ENCODE assay signal across 9 cellular contexts in genomic region chr7:85090919-85091567, GRCh38.
"Had no signal": no experiment of that assay in that cellular context is flagged by ENCODE, and none has a peak within 500 bp of the region (broad histone marks: within the 10 kb centered on the region; RNA-seq: fewer than 3 reads in every experiment).

No MANE protein-coding gene starts in this region.

- DNase-seq: GM23248, GOT3, H7, IMR-90, KG1 had no signal

- H2AFZ ChIP-seq: GM23248 had no signal

- H3K4me3 ChIP-seq: GM23248, HAP-1, K562 had no signal

- FAIRE-seq: K562 had no signal

- H3K9ac ChIP-seq: GM23248 had no signal

- ATAC-seq: HCT116, K562 had no signal

- H3K4me1 ChIP-seq: HAP-1 had no signal

- H3K36me3 ChIP-seq: HAP-1 had no signal

- H3K27ac ChIP-seq: GM23248, HL-60 had no signal

- H3K9me3 ChIP-seq: HAP-1 had no signal
